In genomic region chr19:17841371-17841809, GRCh38 we compare ENCODE assay signal across 1 cellular context.
TF ChIP-seq lines count a peak whose summit lies in the region.

No MANE protein-coding gene starts in this region.

TF ChIP-seq in IMR-90, 13 proteins besides CTCF, POLR2A, EP300 and RAD21:
- no peak for TF ChIP-seq USF2 (IDR thresholded peaks at IDR 0.05; ENCODE audit: low read depth, low read length)
- no peak for TF ChIP-seq RFX5 (IDR thresholded peaks at IDR 0.05; ENCODE audit: low read depth, low read length)
- no peak for TF ChIP-seq BHLHE40 (IDR thresholded peaks at IDR 0.05; ENCODE audit: low read depth, low read length)
- TF ChIP-seq, protein P1, sequence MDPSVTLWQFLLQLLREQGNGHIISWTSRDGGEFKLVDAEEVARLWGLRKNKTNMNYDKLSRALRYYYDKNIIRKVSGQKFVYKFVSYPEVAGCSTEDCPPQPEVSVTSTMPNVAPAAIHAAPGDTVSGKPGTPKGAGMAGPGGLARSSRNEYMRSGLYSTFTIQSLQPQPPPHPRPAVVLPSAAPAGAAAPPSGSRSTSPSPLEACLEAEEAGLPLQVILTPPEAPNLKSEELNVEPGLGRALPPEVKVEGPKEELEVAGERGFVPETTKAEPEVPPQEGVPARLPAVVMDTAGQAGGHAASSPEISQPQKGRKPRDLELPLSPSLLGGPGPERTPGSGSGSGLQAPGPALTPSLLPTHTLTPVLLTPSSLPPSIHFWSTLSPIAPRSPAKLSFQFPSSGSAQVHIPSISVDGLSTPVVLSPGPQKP (IDR thresholded peaks at IDR 0.05; ENCODE audit: borderline replicate concordance, low read depth, low read length) = no peak
- no peak for TF ChIP-seq MXI1 (IDR thresholded peaks at IDR 0.05; ENCODE audit: borderline replicate concordance, low read depth, low read length)
- no peak for TF ChIP-seq RCOR1 (IDR thresholded peaks at IDR 0.05; ENCODE audit: insufficient replicate concordance, low read length)
- TF ChIP-seq FOS (IDR thresholded peaks at IDR 0.05; ENCODE audit: low read depth, low read length) = no peak
- TF ChIP-seq MAFK (IDR thresholded peaks at IDR 0.05; ENCODE audit: low read depth, low read length) = no peak
- no peak for TF ChIP-seq SMC3 (IDR thresholded peaks at IDR 0.05; ENCODE audit: low read depth, low read length)
- TF ChIP-seq NFE2L2 (IDR thresholded peaks at IDR 0.05; ENCODE audit: low read depth, low read length) = no peak
- TF ChIP-seq CHD1 (IDR thresholded peaks at IDR 0.05; ENCODE audit: low read depth, low read length) = no peak
- TF ChIP-seq CEBPB (IDR thresholded peaks at IDR 0.05; ENCODE audit: low read depth, low read length) = no peak
- no peak for TF ChIP-seq MAZ (IDR thresholded peaks at IDR 0.05; ENCODE audit: borderline replicate concordance, low read depth, low read length)
